ENCODE assay signal across 27 cellular contexts in genomic region chr9:130295431-130295830, GRCh38. TPM values are rescaled to one million over a fixed set of nuclear protein-coding genes. Genes with fewer than 3 reads are reported as not detected.
"Had no signal": no experiment of that assay in that cellular context is flagged by ENCODE, and none has a peak within 500 bp of the region (broad histone marks: within the 10 kb centered on the region; RNA-seq: fewer than 3 reads in every experiment).

No MANE protein-coding gene starts in this region.

- H3K36me3 ChIP-seq: ascending aorta, breast epithelium, gastrocnemius medialis had no signal

- ATAC-seq: activated CD4-positive, alpha-beta T cell treated with anti-CD3 and anti-CD28 coated beads for 36 hours; activated naive CD4-positive, alpha-beta T cell treated with anti-CD3 and anti-CD28 coated beads, Interleukin-2, amount 50 U/mL, for 72 hours; activated T-cell treated with anti-CD3 and anti-CD28 coated beads, Interleukin-2, amount 50 U/mL, for 72 hours; effector memory CD8-positive, alpha-beta T cell; foreskin keratinocyte; gastrocnemius medialis had no signal

- DNase-seq: activated CD4-positive, alpha-beta memory T cell treated with anti-CD3 and anti-CD28 coated beads, Interleukin-2, amount 10 ng/mL, durations not matched to agents 7 days and 5 days; activated CD4-positive, alpha-beta T cell treated with anti-CD3 and anti-CD28 coated beads for 36 hours; activated CD4-positive, alpha-beta T cell treated with anti-CD3 and anti-CD28 coated beads, Interleukin-2, amount 10 ng/mL, durations not matched to agents 24 days and 14 days; activated CD4-positive, CD25-positive, alpha-beta regulatory T cell; activated CD4-positive, CD25-positive, alpha-beta regulatory T cell treated with anti-CD3 and anti-CD28 coated beads, Interleukin-2, amount 50 U/mL, for 72 hours; activated CD8-positive, alpha-beta memory T cell treated with anti-CD3 and anti-CD28 coated beads, Interleukin-2, amount 50 U/mL, for 48 hours; activated gamma-delta T cell; activated naive CD4-positive, alpha-beta T cell; activated naive CD4-positive, alpha-beta T cell treated with anti-CD3 and anti-CD28 coated beads, Interleukin-2, amount 10 ng/mL, durations not matched to agents 7 days and 5 days; activated naive CD8-positive, alpha-beta T cell treated with anti-CD3 and anti-CD28 coated beads, Interleukin-2, amount 10 ng/mL, durations not matched to agents 7 days and 5 days; activated T-cell treated with anti-CD3 and anti-CD28 coated beads for 4 hours; activated T-cell treated with anti-CD3 and anti-CD28 coated beads, Interleukin-2, amount 50 U/mL, for 24 hours; activated T-cell treated with anti-CD3 and anti-CD28 coated beads, Interleukin-2, amount 50 U/mL, for 72 hours; cortex of kidney; dermis blood vessel endothelial cell; effector CD4-positive, alpha-beta T cell; effector memory CD8-positive, alpha-beta T cell; erythroblast; foreskin keratinocyte; gastrocnemius medialis; T-helper 2 cell had no signal

- H3K27me3 ChIP-seq: ascending aorta, breast epithelium, esophagus muscularis mucosa had no signal

- H3K27ac ChIP-seq: ascending aorta, breast epithelium, foreskin keratinocyte, gastrocnemius medialis had no signal

- H3K4me1 ChIP-seq: breast epithelium, foreskin keratinocyte, gastrocnemius medialis had no signal

- H3K9me3 ChIP-seq: ascending aorta, breast epithelium, esophagus muscularis mucosa, gastrocnemius medialis had no signal

- FAIRE-seq: colon had no signal

- H3K4me3 ChIP-seq: ascending aorta, breast epithelium, esophagus muscularis mucosa, gastrocnemius medialis had no signal

RNA-seq across cellular contexts. Expression of gene HMCN2, which starts 29.9 kb away (rescaled TPM):
- total RNA-seq: activated CD4-positive, alpha-beta memory T cell treated with anti-CD3 and anti-CD28 coated beads, Interleukin-2, amount 10 ng/mL, durations not matched to agents 7 days and 5 days; activated CD4-positive, alpha-beta T cell treated with anti-CD3 and anti-CD28 coated beads, Interleukin-2, amount 10 ng/mL, durations not matched to agents 24 days and 14 days; activated naive CD4-positive, alpha-beta T cell treated with anti-CD3 and anti-CD28 coated beads, Interleukin-2, amount 50 U/mL, for 72 hours; activated naive CD8-positive, alpha-beta T cell treated with anti-CD3 and anti-CD28 coated beads, Interleukin-2, amount 10 ng/mL, durations not matched to agents 7 days and 5 days; foreskin keratinocyte; T-helper 1 cell treated with Interleukin-12 subunit alpha and Interleukin-12 subunit beta and Interleukin-4 antibody, amounts not matched to agents 30 ng/mL and 1 ng/mL, for 36 hours had no signal
- polyA plus RNA-seq: foreskin keratinocyte had no signal
